10 cellular contexts compared by ENCODE assay signal in the genomic region with DNA sequence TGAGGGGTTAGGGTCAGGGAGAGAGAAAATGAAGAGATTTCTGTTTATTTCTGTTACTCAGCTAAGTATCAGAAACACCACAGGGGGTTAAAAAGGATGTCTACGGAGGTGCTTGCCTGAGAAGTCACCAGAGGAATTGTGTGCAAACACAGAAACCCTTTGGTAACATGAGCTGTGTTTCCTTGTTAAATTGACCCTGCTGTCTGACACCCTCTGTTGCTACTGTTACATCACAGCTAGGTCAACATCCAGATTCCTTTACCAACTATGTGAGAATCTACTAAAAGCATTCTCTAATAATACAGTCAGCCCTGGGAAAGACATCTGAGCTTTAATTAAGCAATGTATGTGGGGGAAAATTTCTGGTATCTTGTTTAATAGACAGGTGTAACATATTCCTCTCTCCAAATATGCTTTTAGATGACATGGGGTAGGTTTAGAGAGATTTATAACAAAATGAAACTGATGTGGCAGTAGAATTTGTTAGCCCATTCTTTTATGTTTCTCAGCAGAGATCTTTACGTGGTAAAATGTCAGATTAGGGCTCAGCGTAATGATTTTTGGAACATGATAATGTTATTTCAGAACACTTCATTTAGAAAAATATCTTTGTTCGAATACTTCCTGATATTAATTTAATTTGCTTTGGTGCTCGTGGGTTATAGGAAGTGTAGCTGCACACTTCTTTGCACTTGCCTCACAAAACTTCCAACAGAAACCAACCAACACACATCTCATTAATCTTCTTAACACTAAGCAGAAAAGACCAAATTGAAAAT.
A peak's percentile ranks its signal among the peaks of the same experiment; 100 is the strongest.
DNase-seq lines count a peak whose midpoint lies in the region; ATAC-seq, FAIRE-seq and TF ChIP-seq lines count a peak whose summit lies in the region.
"Had no signal": no experiment of that assay in that cellular context is flagged by ENCODE, and none has a peak within 500 bp of the region (broad histone marks: within the 10 kb centered on the region; RNA-seq: fewer than 3 reads in every experiment).

No MANE protein-coding gene starts in this region.

- no peaks in the 10 kb centered on the region for H3K9me3 ChIP-seq in colonic mucosa
- no peaks in the 10 kb centered on the region for H3K9me3 ChIP-seq in kidney (ENCODE audit: control insufficient read depth in 1 of 2, low read length in 2 of 2)
- no peaks in the 10 kb centered on the region for H3K9me3 ChIP-seq in CD4-positive, alpha-beta T cell (ENCODE audit: control insufficient read depth, low read length)

- TF ChIP-seq POLR2A in lower leg skin (IDR thresholded peaks at IDR 0.05): no peak

- no peaks in the 10 kb centered on the region for H3K4me1 ChIP-seq in colonic mucosa
- H3K4me1 ChIP-seq in kidney (ENCODE audit: control insufficient read depth in 1 of 2, insufficient read depth in 1 of 2, low read depth in 1 of 2, low read length in 2 of 2): no peaks in the 10 kb centered on the region

- no peak for ATAC-seq in HG02973 (IDR thresholded peaks at IDR 0.05; ENCODE audit: unreplicated experiment)
- no peak for ATAC-seq in CD4-positive, alpha-beta T cell (ENCODE audit: poor library complexity)

- peak overlapping the region; percentile 78 for H3K27ac Mint-ChIP-seq in mesothelial cell of epicardium
- H3K27ac Mint-ChIP-seq in CD4-positive, alpha-beta T cell: no peak overlapping the region

- H3K9ac ChIP-seq in colonic mucosa (ENCODE audit: low read depth in 2 of 2, low read length in 2 of 2) (no peak overlapping the region), kidney (ENCODE audit: low read length in 2 of 2) (no peak overlapping the region)

- no peak overlapping the region for H3K4me3 Mint-ChIP-seq in mesothelial cell of epicardium
- no peak overlapping the region for H3K4me3 Mint-ChIP-seq in CD4-positive, alpha-beta T cell

- TF ChIP-seq CTCF in AG10803 (conservative IDR thresholded peaks at IDR 0.05; ENCODE audit: low read length): no peak
- TF ChIP-seq CTCF in colonic mucosa (IDR thresholded peaks at IDR 0.05): no peak
- TF ChIP-seq CTCF in mesothelial cell of epicardium (IDR thresholded peaks at IDR 0.05; ENCODE audit: unreplicated experiment): no peak
- TF ChIP-seq CTCF in lower leg skin (IDR thresholded peaks at IDR 0.05): no peak
- TF ChIP-seq CTCF in kidney (IDR thresholded peaks at IDR 0.05; ENCODE audit: borderline replicate concordance, extremely low read depth, insufficient read depth): no peak
- no peak for TF ChIP-seq CTCF in CD4-positive, alpha-beta T cell (IDR thresholded peaks at IDR 0.05)

- peak overlapping the region; percentile 7 for H3K27ac ChIP-seq in colonic mucosa
- H3K27ac ChIP-seq in kidney (ENCODE audit: low read depth in 2 of 2, low read length in 2 of 2): no peak overlapping the region
- no peak overlapping the region for H3K27ac ChIP-seq in CD4-positive, alpha-beta T cell (ENCODE audit: low read depth, low read length)

- intact Hi-C loops in colonic mucosa (cut with DNase I) (no loop called here), lower leg skin (cut with DNase I; ENCODE audit: low total_unique reads) (no loop called here), kidney (cut with DNase I) (no loop called here)
- intact Hi-C loops in CD4-positive, alpha-beta T cell (cut with DNase I, micrococcal nuclease): no loop called here

- H3K27me3 Mint-ChIP-seq in mesothelial cell of epicardium (ENCODE audit: low read depth): no peaks in the 10 kb centered on the region
- no peaks in the 10 kb centered on the region for H3K27me3 Mint-ChIP-seq in CD4-positive, alpha-beta T cell

- WGBS in lower leg skin, 2 donors: 62 to 66% methylated on average over 5 of the region's 5 CpGs

- H3K9me3 Mint-ChIP-seq in mesothelial cell of epicardium: no peaks in the 10 kb centered on the region
- H3K9me3 Mint-ChIP-seq in CD4-positive, alpha-beta T cell: no peaks in the 10 kb centered on the region

- H3K36me3 Mint-ChIP-seq in mesothelial cell of epicardium: no peaks in the 10 kb centered on the region
- no peaks in the 10 kb centered on the region for H3K36me3 Mint-ChIP-seq in CD4-positive, alpha-beta T cell (ENCODE audit: low read depth)

- no peaks in the 10 kb centered on the region for H3K36me3 ChIP-seq in colonic mucosa
- no peaks in the 10 kb centered on the region for H3K36me3 ChIP-seq in kidney (ENCODE audit: control insufficient read depth in 1 of 2, insufficient read depth in 2 of 2, low read length in 2 of 2)

- FAIRE-seq in kidney (lab: Jason Lieb, UNC): no peak

- POLR2A ChIA-PET in CD4-positive, alpha-beta T cell (lab: Charles Lee): no interaction called here

- H3K4me3 ChIP-seq in AG10803 (ENCODE audit: low read length) (no peak overlapping the region), colonic mucosa (no peak overlapping the region), lower leg skin (ENCODE audit: low read depth, poor library complexity, severe bottlenecking) (no peak overlapping the region), kidney (ENCODE audit: low read length in 2 of 2) (peak overlapping the region in 1 of 2 donors; percentile 1)

- peaks cover 19% of the 10 kb centered on the region for H3K4me1 Mint-ChIP-seq in mesothelial cell of epicardium
- H3K4me1 Mint-ChIP-seq in CD4-positive, alpha-beta T cell (ENCODE audit: low read depth): peaks cover 14% of the 10 kb centered on the region

- peak; percentile 85 for DNase-seq in AG10803 (ENCODE audit: low read depth)
- DNase-seq in HT1080 (ENCODE audit: low read depth): peak; percentile 72
- DNase-seq in colonic mucosa: no peak
- no peak for DNase-seq in mesothelial cell of epicardium (ENCODE audit: low spot score in 2 of 2, unreplicated experiment in 2 of 2)
- no peak for DNase-seq in lower leg skin (ENCODE audit: low spot score in 2 of 2)
- no peak for DNase-seq in kidney
- no peak for DNase-seq in CD4-positive, alpha-beta T cell
- DNase-seq: activated gamma-delta T cell treated with Interleukin-2 at 50 U/mL for 16 hours, NCI-H1092 had no signal

- CTCF ChIA-PET in CD4-positive, alpha-beta T cell (lab: Charles Lee): interaction anchor here (1.5 kb wide), 1 partner anchor 10 kb away, joined by 4 read pairs; no protein-coding TSS in a partner anchor

- H3K27me3 ChIP-seq in colonic mucosa: no peaks in the 10 kb centered on the region
- no peaks in the 10 kb centered on the region for H3K27me3 ChIP-seq in CD4-positive, alpha-beta T cell (ENCODE audit: control insufficient read depth, insufficient read depth, low read length)

Comparison
In these comparisons a context has a peak if more than half of its experiments do, and no peak if none do; other contexts are left out.
1. DNase-seq: peak in AG10803 (single experiment) and HT1080 (single experiment); none in colonic mucosa (single experiment), mesothelial cell of epicardium (0 of 2), lower leg skin (0 of 2), kidney (single experiment) and CD4-positive, alpha-beta T cell (0 of 10).